Comparison of ENCODE assay signal across 8 cellular contexts in the genomic region with DNA sequence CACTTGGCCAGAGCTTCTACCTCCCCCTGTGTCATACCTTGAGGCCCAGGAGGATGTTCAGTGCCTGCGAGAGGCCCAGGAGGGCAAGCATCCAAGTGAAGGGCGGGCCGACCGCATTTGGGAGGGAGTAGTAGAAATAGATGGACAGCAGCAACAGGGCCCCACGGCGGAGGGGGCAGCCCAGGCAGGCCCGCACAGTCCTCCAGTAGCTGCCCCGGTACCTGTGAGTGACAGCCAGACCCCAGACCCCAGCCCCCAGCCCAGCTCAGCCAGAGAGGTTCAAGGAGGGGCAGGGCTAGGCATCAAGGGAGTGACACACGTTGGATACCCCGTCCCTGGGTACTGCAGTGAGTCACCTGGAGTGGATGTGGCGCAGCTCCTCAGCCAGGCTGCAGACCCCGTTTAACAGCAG. TPM values are rescaled to one million over a fixed set of nuclear protein-coding genes. Genes with fewer than 3 reads are reported as not detected.
DNase-seq lines count a peak whose midpoint lies in the region; ATAC-seq, FAIRE-seq and TF ChIP-seq lines count a peak whose summit lies in the region.

No MANE protein-coding gene starts in this region.

- no peak for TF ChIP-seq CTCF in natural killer cell (IDR thresholded peaks at IDR 0.05)

- DNase-seq in SJCRH30 (peak; percentile 82 to 83), natural killer cell (no peak), GM12892 (ENCODE audit: insufficient read length) (no peak), kidney glomerular epithelial cell (lab: John Stamatoyannopoulos, UW) (no peak)
- no peak for DNase-seq in central memory CD8-positive, alpha-beta T cell (ENCODE audit: low spot score in 2 of 2)

- TF ChIP-seq POLR2A in GM12892 (IDR thresholded peaks at IDR 0.05; ENCODE audit: low read depth, low read length): no peak

- no peaks in the 10 kb centered on the region for H3K27me3 Mint-ChIP-seq in central memory CD8-positive, alpha-beta T cell
- no peaks in the 10 kb centered on the region for H3K27me3 Mint-ChIP-seq in natural killer cell (ENCODE audit: low read depth in 2 of 2)

- peaks cover 36% of the 10 kb centered on the region for H3K36me3 Mint-ChIP-seq in central memory CD8-positive, alpha-beta T cell (ENCODE audit: insufficient read depth)
- no peaks in the 10 kb centered on the region for H3K36me3 Mint-ChIP-seq in natural killer cell

- H3K9ac ChIP-seq in BLaER1: peak overlapping the region; percentile 82

- peak overlapping the region; percentile 68 for H3K4me3 ChIP-seq in BLaER1
- peak overlapping the region; percentile 53 for H3K4me3 ChIP-seq in SJCRH30

- ATAC-seq in central memory CD8-positive, alpha-beta T cell (replicated peaks; ENCODE audit: extremely low read depth, poor library complexity, severe bottlenecking): no peak
- ATAC-seq in natural killer cell (no peak), GM21423 (IDR thresholded peaks at IDR 0.05; ENCODE audit: unreplicated experiment) (no peak), GM21825 (IDR thresholded peaks at IDR 0.05; ENCODE audit: unreplicated experiment) (no peak)

- peak overlapping the region; percentile 79 for H3K4me3 Mint-ChIP-seq in central memory CD8-positive, alpha-beta T cell
- peak overlapping the region; percentile 86 for H3K4me3 Mint-ChIP-seq in natural killer cell

- H3K36me3 ChIP-seq in BLaER1 (peaks cover 6% of the 10 kb centered on the region; the same call in 1 of the 2 replicates), SJCRH30 (no peaks in the 10 kb centered on the region)

- H3K4me1 ChIP-seq in BLaER1: peaks cover 91% of the 10 kb centered on the region
- H3K4me1 ChIP-seq in SJCRH30: peaks cover 23% of the 10 kb centered on the region

- intact Hi-C loops in natural killer cell (cut with micrococcal nuclease): loop anchor here (5.0 kb wide), 1 partner anchor 36 kb away; no protein-coding TSS in a partner anchor

- peaks cover 41% of the 10 kb centered on the region for H3K4me1 Mint-ChIP-seq in central memory CD8-positive, alpha-beta T cell
- peaks cover 25 to 40% of the 10 kb centered on the region in 2 donors for H3K4me1 Mint-ChIP-seq in natural killer cell

- no peaks in the 10 kb centered on the region for H3K9me3 ChIP-seq in BLaER1
- H3K9me3 ChIP-seq in SJCRH30 (replicated peaks): no peaks in the 10 kb centered on the region

- no peak for FAIRE-seq in GM12892 (lab: Jason Lieb, UNC)

- H3K27ac ChIP-seq in BLaER1 (peak overlapping the region; percentile 90), SJCRH30 (peak overlapping the region; percentile 50)

- H4K20me1 ChIP-seq in BLaER1: no peaks in the 10 kb centered on the region

- H3K9me3 Mint-ChIP-seq in central memory CD8-positive, alpha-beta T cell: no peaks in the 10 kb centered on the region
- no peaks in the 10 kb centered on the region for H3K9me3 Mint-ChIP-seq in natural killer cell

- H3K27me3 ChIP-seq in BLaER1: no peaks in the 10 kb centered on the region
- no peaks in the 10 kb centered on the region for H3K27me3 ChIP-seq in SJCRH30

- H3K27ac Mint-ChIP-seq in central memory CD8-positive, alpha-beta T cell (ENCODE audit: low read depth): peak overlapping the region; percentile 88
- peak overlapping the region; percentile 85 to 91 for H3K27ac Mint-ChIP-seq in natural killer cell

- peak overlapping the region; percentile 99 for H3K4me2 ChIP-seq in BLaER1

RNA-seq across cellular contexts. Expression of a gene that starts 1.4 kb away (rescaled TPM):
- 13.2 and 15.0 TPM in 2 replicates for total RNA-seq in SJCRH30 (2014; rRNA removed; shearing (Covaris generic))
- 10 to 100 TPM; 95.5 to 98.9 (median 96.6) TPM for total RNA-seq in natural killer cell
- 2.9 TPM for polyA plus RNA-seq in GM12892 (2012; ENCODE audit: missing spikeins)

RNA-seq across cellular contexts. Expression of a gene that starts 10.3 kb away (rescaled TPM):
- total RNA-seq in SJCRH30 (2014; rRNA removed; shearing (Covaris generic)): not detected in 2 replicates
- total RNA-seq in natural killer cell: not detected
- polyA plus RNA-seq in GM12892 (2012; ENCODE audit: missing spikeins): not detected

RNA-seq across cellular contexts. Expression of a gene that starts 18.6 kb away (rescaled TPM):
- 0.14 TPM in 1 of 2 replicates, not detected in the other for total RNA-seq in SJCRH30 (2014; rRNA removed; shearing (Covaris generic))
- under 1 TPM in 1 of 3 donors, not detected in 2; 0.48 TPM for total RNA-seq in natural killer cell
- not detected for polyA plus RNA-seq in GM12892 (2012; ENCODE audit: missing spikeins)

RNA-seq across cellular contexts. Expression of a gene that starts 41.8 kb away (rescaled TPM):
- total RNA-seq in SJCRH30 (2014; rRNA removed; shearing (Covaris generic)): 19.7 and 19.8 TPM in 2 replicates
- 1 to 10 TPM; 2.9 to 4.9 (median 3.6) TPM for total RNA-seq in natural killer cell
- polyA plus RNA-seq in GM12892 (2012; ENCODE audit: missing spikeins): 14.0 TPM

Comparison
In these comparisons a context has a peak if more than half of its experiments do, and no peak if none do; other contexts are left out.
1. DNase-seq: peak in SJCRH30 (2 of 2); none in central memory CD8-positive, alpha-beta T cell (0 of 2), natural killer cell (single experiment), GM12892 (single experiment) and kidney glomerular epithelial cell (single experiment).